ENCODE assay signal across 12 cellular contexts in the genomic region with DNA sequence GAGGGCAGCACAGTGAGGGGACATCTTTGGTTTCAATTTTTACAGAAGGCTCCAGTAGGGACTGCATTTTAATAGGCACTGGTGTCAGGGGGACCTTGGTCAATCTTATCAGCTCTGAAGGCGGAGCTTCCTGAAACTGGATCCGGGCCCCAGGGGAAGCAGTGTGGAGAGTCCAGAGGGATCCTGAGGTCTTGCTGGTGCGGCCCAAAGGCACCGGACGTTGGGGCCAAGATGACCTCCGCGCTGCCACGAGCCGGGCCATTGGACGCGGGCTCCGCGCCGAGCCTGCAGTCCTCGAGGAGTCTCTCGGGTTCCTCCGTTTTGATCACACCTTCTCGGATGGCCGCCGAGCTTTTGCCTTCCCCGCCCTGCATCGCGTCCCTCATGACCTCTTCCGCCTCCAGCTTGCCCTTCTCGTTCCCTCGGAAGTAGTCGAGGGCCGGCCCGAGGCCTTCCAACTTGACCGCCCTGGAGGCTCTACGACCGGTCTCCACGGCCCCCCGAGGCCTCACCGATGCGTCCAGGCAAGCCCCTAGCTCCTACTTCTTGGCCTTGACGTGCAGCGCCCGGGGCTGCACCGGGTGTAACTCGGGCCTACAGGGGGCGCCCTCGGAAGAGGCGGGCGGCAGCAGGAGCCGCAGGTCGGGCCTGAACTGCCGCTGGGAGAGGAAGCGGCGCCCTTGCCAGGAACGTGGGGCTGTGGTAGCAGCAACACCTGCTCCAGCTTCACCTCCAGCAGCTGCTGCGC. TPM values are rescaled to one million over a fixed set of nuclear protein-coding genes. Genes with fewer than 3 reads are reported as not detected.
DNase-seq lines count a peak whose midpoint lies in the region; ATAC-seq, FAIRE-seq and TF ChIP-seq lines count a peak whose summit lies in the region.
"Had no signal": no experiment of that assay in that cellular context is flagged by ENCODE, and none has a peak within 500 bp of the region (broad histone marks: within the 10 kb centered on the region; RNA-seq: fewer than 3 reads in every experiment).

No MANE protein-coding gene starts in this region.

- H3K4me1 ChIP-seq in gastroesophageal sphincter: no peaks in the 10 kb centered on the region
- H3K4me1 ChIP-seq: BLaER1, Peyer's patch had no signal

- H3K36me3 ChIP-seq in kidney epithelial cell (ENCODE audit: control insufficient read depth, insufficient read depth, low read length) (no peaks in the 10 kb centered on the region), gastroesophageal sphincter (no peaks in the 10 kb centered on the region)
- H3K36me3 ChIP-seq: BLaER1, Peyer's patch had no signal

- WGBS in gastroesophageal sphincter (ENCODE audit: low coverage in 1 of 2), 2 donors: 91% methylated on average over 11 of the region's 52 CpGs; no CpG with 5 or more reads in 1 of the 2 donors

- ATAC-seq in GM21786 (IDR thresholded peaks at IDR 0.05; ENCODE audit: unreplicated experiment) (no peak), gastroesophageal sphincter (no peak)

- H3K9me3 ChIP-seq in gastroesophageal sphincter: no peaks in the 10 kb centered on the region
- H3K9me3 ChIP-seq: Peyer's patch had no signal

- DNase-seq in HFF-Myc (ENCODE audit: extremely low read depth, low read depth): no peak
- DNase-seq in activated effector memory CD4-positive, alpha-beta T cell treated with anti-CD3 and anti-CD28 coated beads, Interleukin-2, amount 50 U/mL, for 16 hours: peak; percentile 75
- no peak for DNase-seq in kidney epithelial cell (ENCODE audit: low read depth)
- DNase-seq in frontal cortex (ENCODE audit: low spot score in 2 of 2): no peak
- DNase-seq in A172 (ENCODE audit: low spot score): no peak
- DNase-seq: NCI-H1417 treated with DMSO at 0.1 percent for 48 hours had no signal

- TF ChIP-seq CTCF in 22Rv1 (IDR thresholded peaks at IDR 0.05) (peak; percentile 18; the same call in 1 of the 2 replicates), HFF-Myc (IDR thresholded peaks at IDR 0.05; ENCODE audit: low read depth, low read length, missing control alignments) (peak; percentile 17), kidney epithelial cell (IDR thresholded peaks at IDR 0.05; ENCODE audit: insufficient read depth, low read length, poor library complexity, severe bottlenecking) (peak; percentile 35), gastroesophageal sphincter (IDR thresholded peaks at IDR 0.05) (peak in 1 of 4 experiments; percentile 56)

- no peak for TF ChIP-seq EP300 in gastroesophageal sphincter (IDR thresholded peaks at IDR 0.05)

- TF ChIP-seq POLR2A in gastroesophageal sphincter (IDR thresholded peaks at IDR 0.05): no peak

- H3K27ac ChIP-seq in 22Rv1 (no peak overlapping the region), gastroesophageal sphincter (no peak overlapping the region)
- H3K27ac ChIP-seq: BLaER1, HL-60, Peyer's patch had no signal

- no peaks in the 10 kb centered on the region for H3K27me3 ChIP-seq in kidney epithelial cell (ENCODE audit: control insufficient read depth, insufficient read depth, low read length)
- peaks cover 10% of the 10 kb centered on the region for H3K27me3 ChIP-seq in gastroesophageal sphincter
- H3K27me3 ChIP-seq: BLaER1, Peyer's patch had no signal

- no peak for FAIRE-seq in frontal cortex (lab: Jason Lieb, UNC)

- H3K4me3 ChIP-seq in HFF-Myc (replicated peaks; ENCODE audit: low read depth, low read length) (no peak overlapping the region), kidney epithelial cell (ENCODE audit: low read depth, low read length) (no peak overlapping the region), gastroesophageal sphincter (peak overlapping the region in 1 of 2 donors; percentile 34)
- H3K4me3 ChIP-seq: BLaER1 had no signal

RNA-seq across cellular contexts. Expression of a gene that starts 18.8 kb away (rescaled TPM):
- not detected in 2 replicates for total RNA-seq in kidney epithelial cell
- total RNA-seq in gastroesophageal sphincter: not detected
- not detected for total RNA-seq in frontal cortex
- not detected in 2 replicates for total RNA-seq in A172 (2014; rRNA removed; shearing (Covaris generic))

RNA-seq across cellular contexts. Expression of a gene that starts 37.9 kb away (rescaled TPM):
- total RNA-seq in kidney epithelial cell: 0.08 TPM in 1 of 2 replicates, not detected in the other
- total RNA-seq in gastroesophageal sphincter: under 1 TPM in 2 of 4 donors, not detected in 2; 0.16 to 0.19 TPM
- under 0.01 TPM for total RNA-seq in frontal cortex
- total RNA-seq in A172 (2014; rRNA removed; shearing (Covaris generic)): not detected in 2 replicates

RNA-seq across cellular contexts. Expression of a gene that starts 41.1 kb away (rescaled TPM):
- 17.9 and 18.6 TPM in 2 replicates for total RNA-seq in kidney epithelial cell
- 10 to 100 TPM; 13.2 to 20.3 (median 15.5) TPM for total RNA-seq in gastroesophageal sphincter
- total RNA-seq in frontal cortex: 22.8 TPM
- 13.2 and 14.8 TPM in 2 replicates for total RNA-seq in A172 (2014; rRNA removed; shearing (Covaris generic))

RNA-seq across cellular contexts. Expression of a gene that starts 53.4 kb away (rescaled TPM):
- total RNA-seq in kidney epithelial cell (3.1 and 3.9 TPM in 2 replicates), gastroesophageal sphincter (10 to 100 TPM; 14.8 to 38.4 (median 27.3) TPM), frontal cortex (90.1 TPM)
- 6.0 and 8.7 TPM in 2 replicates for total RNA-seq in A172 (2014; rRNA removed; shearing (Covaris generic))
